In the genomic region with DNA sequence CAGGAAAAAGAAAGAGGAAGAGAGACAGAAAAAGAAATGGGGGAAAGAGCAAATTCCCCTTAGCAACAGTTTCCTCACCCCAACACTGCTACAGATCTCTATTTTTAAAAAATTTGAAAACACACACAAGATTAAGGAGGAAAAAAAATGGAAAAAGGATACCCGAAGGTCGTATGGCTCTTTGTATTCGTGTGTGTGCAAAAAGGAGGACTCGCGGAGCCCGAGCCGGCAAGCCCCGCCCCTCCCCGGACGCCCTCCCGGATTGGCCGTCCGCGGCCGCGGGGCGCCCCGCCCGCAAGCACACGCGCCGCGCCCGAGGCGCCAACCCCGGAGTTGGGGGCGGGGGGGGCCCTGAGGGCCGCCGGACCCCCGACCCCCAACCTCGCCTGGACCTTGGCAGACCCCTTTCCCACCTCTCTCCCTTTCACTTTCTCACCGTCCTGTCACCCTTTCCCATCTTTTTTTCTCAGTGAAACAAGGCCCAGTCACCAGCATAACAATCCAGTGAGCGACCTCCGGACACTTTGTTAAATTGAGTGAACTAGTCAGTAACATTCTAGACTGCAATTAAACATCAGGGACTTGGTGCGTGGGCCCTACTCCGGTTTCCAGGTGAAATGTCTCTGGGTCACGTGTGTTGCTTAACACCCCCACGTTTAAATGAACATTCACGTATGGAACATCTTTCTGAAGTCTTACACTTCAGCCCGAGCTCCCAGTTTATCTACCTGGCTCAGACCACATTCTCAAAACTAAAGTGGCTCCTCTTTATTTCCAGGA, we compare ENCODE assay signal across 8 cellular contexts. TPM values are rescaled to one million over a fixed set of nuclear protein-coding genes. Genes with fewer than 3 reads are reported as not detected.
DNase-seq lines count a peak whose midpoint lies in the region; ATAC-seq and TF ChIP-seq lines count a peak whose summit lies in the region.

C14orf93 (minus strand) TSS at position 205 of the 780 bp plus-strand sequence. CDS start 11,120 bp downstream, outside the sequence.

- no peaks in the 10 kb centered on the region for H3K36me3 ChIP-seq in lower lobe of right lung

- no peaks in the 10 kb centered on the region for H3K9me3 ChIP-seq in lower lobe of right lung

- peaks cover 2% of the 10 kb centered on the region for H3K36me3 Mint-ChIP-seq in activated CD4-positive, alpha-beta memory T cell treated with anti-CD3 and anti-CD28 coated beads for 36 hours

- peak within 1 kb of the TSS; percentile 58 for H3K4me3 ChIP-seq in lower lobe of right lung

- peaks cover 30% of the 10 kb centered on the region for H3K4me1 Mint-ChIP-seq in activated CD4-positive, alpha-beta memory T cell treated with anti-CD3 and anti-CD28 coated beads for 36 hours (ENCODE audit: low read depth)

- H3K27me3 ChIP-seq in lower lobe of right lung (ENCODE audit: low read depth) = no peaks in the 10 kb centered on the region

- intact Hi-C loops in activated CD4-positive, alpha-beta memory T cell treated with anti-CD3 and anti-CD28 coated beads for 36 hours (cut with micrococcal nuclease) = loop anchor here (2.0 kb wide), 1 partner anchor 15 kb away; no protein-coding TSS in a partner anchor
- intact Hi-C loops in lower lobe of right lung (cut with DNase I) = no loop called here

- TF ChIP-seq CTCF in lower lobe of right lung (IDR thresholded peaks at IDR 0.05) = no peak

- H3K4me3 Mint-ChIP-seq in activated CD4-positive, alpha-beta memory T cell treated with anti-CD3 and anti-CD28 coated beads for 36 hours = peak within 1 kb of the TSS; percentile 92

- CTCF ChIA-PET in activated CD4-positive, alpha-beta memory T cell treated with anti-CD3 and anti-CD28 coated beads for 36 hours (lab: Charles Lee) = interaction anchor here (0.9 to 5.4 kb wide), 2 partner anchors 16 to 24 kb away, joined by 3 to 28 read pairs; no protein-coding TSS in a partner anchor

- peak; percentile 39 for ATAC-seq in HG03280 (IDR thresholded peaks at IDR 0.05; ENCODE audit: unreplicated experiment)
- ATAC-seq in lower lobe of right lung = peak; percentile 54 to 74
- no peak for ATAC-seq in HG02571 (IDR thresholded peaks at IDR 0.05; ENCODE audit: unreplicated experiment)

- DNase-seq in ELF-1 (ENCODE audit: low read depth, low spot score) = peak; percentile 79
- peak; percentile 55 for DNase-seq in NCI-H748 treated with DMSO at 0.1 percent for 48 hours (lab: John Stamatoyannopoulos, UW)
- DNase-seq in activated CD4-positive, alpha-beta memory T cell treated with anti-CD3 and anti-CD28 coated beads for 36 hours = peak; percentile 88
- peak; percentile 80 for DNase-seq in ecto neural progenitor cell (ENCODE audit: low spot score)
- peak; percentile 91 for DNase-seq in lower lobe of right lung
- DNase-seq in stimulated activated CD4-positive, alpha-beta T cell treated with anti-CD3 and anti-CD28 coated beads, TNF-alpha, amount 100 ng/mL, for 1 hour (ENCODE audit: low read depth in 3 of 3, low spot score in 1 of 3) = peak; percentile 45 to 73 (median 52)

- peaks cover 27% of the 10 kb centered on the region for H3K4me1 ChIP-seq in lower lobe of right lung

- peak within 1 kb of the TSS; percentile 94 for H3K27ac Mint-ChIP-seq in activated CD4-positive, alpha-beta memory T cell treated with anti-CD3 and anti-CD28 coated beads for 36 hours

- POLR2A ChIA-PET in activated CD4-positive, alpha-beta memory T cell treated with anti-CD3 and anti-CD28 coated beads for 36 hours (lab: Charles Lee) = interaction anchor here (0.5 to 1.2 kb wide), 4 partner anchors 15 to 81 kb away, joined by 3 to 4 read pairs (median 3); partner anchors contain the start of gene PRMT5

- peak within 1 kb of the TSS; percentile 84 for H3K27ac ChIP-seq in lower lobe of right lung

- H3K27me3 Mint-ChIP-seq in activated CD4-positive, alpha-beta memory T cell treated with anti-CD3 and anti-CD28 coated beads for 36 hours = no peaks in the 10 kb centered on the region

- H3K9me3 Mint-ChIP-seq in activated CD4-positive, alpha-beta memory T cell treated with anti-CD3 and anti-CD28 coated beads for 36 hours = no peaks in the 10 kb centered on the region

RNA-seq across cellular contexts. Expression of gene C14orf93, which starts in this region (rescaled TPM):
- total RNA-seq in activated CD4-positive, alpha-beta memory T cell treated with anti-CD3 and anti-CD28 coated beads for 36 hours = 10 to 100 TPM in 1 of 2 experiments, 1 to 10 TPM in 1; 7.5 to 10.8 TPM
- total RNA-seq in lower lobe of right lung = 9.8 TPM
